In the genomic region with DNA sequence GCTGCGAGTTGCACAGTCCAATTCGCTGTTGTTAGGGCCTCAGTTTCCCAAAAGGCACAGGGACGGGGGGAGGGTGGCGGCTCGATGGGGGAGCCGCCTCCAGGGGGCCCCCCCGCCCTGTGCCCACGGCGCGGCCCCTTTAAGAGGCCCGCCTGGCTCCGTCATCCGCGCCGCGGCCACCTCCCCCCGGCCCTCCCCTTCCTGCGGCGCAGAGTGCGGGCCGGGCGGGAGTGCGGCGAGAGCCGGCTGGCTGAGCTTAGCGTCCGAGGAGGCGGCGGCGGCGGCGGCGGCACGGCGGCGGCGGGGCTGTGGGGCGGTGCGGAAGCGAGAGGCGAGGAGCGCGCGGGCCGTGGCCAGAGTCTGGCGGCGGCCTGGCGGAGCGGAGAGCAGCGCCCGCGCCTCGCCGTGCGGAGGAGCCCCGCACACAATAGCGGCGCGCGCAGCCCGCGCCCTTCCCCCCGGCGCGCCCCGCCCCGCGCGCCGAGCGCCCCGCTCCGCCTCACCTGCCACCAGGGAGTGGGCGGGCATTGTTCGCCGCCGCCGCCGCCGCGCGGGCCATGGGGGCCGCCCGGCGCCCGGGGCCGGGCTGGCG, we compare ENCODE assay signal across 8 cellular contexts. TPM values are rescaled to one million over a fixed set of nuclear protein-coding genes. Genes with fewer than 3 reads are reported as not detected.
DNase-seq lines count a peak whose midpoint lies in the region; ATAC-seq and TF ChIP-seq lines count a peak whose summit lies in the region.

TSS of gene BCR (plus strand) at position 209 of the 592 bp plus-strand sequence. CDS start 452 bp downstream, outside the sequence.

- peak within 1 kb of the TSS; percentile 100 for H3K4me2 ChIP-seq in neural cell (ENCODE audit: low read length)

- H2AFZ ChIP-seq in neural cell (ENCODE audit: low read depth, low read length): peak within 1 kb of the TSS; percentile 60

- WGBS in gastroesophageal sphincter (ENCODE audit: low coverage in 1 of 2), 2 donors: no CpG with 5 or more reads among the region's 88 CpGs

- TF ChIP-seq EP300 in gastroesophageal sphincter (IDR thresholded peaks at IDR 0.05) (no peak), neural cell (conservative IDR thresholded peaks at IDR 0.05; ENCODE audit: poor library complexity, severe bottlenecking) (peak; percentile 62)

- H3K4me3 ChIP-seq in SJSA1: peak within 1 kb of the TSS; percentile 76
- H3K4me3 ChIP-seq in gastroesophageal sphincter: peak within 1 kb of the TSS; percentile 73 to 88
- H3K4me3 ChIP-seq in neural cell (ENCODE audit: low read length): peak within 1 kb of the TSS; percentile 91
- H3K4me3 ChIP-seq in tibial artery: peak within 1 kb of the TSS; percentile 69 to 74

- peak; percentile 44 for ATAC-seq in HG03139 (IDR thresholded peaks at IDR 0.05; ENCODE audit: unreplicated experiment)
- peak; percentile 21 to 67 for ATAC-seq in activated naive CD4-positive, alpha-beta T cell treated with anti-CD3 and anti-CD28 coated beads, Interleukin-2, amount 50 U/mL, for 72 hours
- ATAC-seq in gastroesophageal sphincter: peak; percentile 95

- TF ChIP-seq POLR2A in gastroesophageal sphincter (IDR thresholded peaks at IDR 0.05): peak; percentile 66 to 88

- peak within 1 kb of the TSS; percentile 84 for H3K9ac ChIP-seq in neural cell (ENCODE audit: low read length)

- no peaks in the 10 kb centered on the region for H3K27me3 ChIP-seq in SJSA1 (replicated peaks)
- no peaks in the 10 kb centered on the region for H3K27me3 ChIP-seq in gastroesophageal sphincter
- no peaks in the 10 kb centered on the region for H3K27me3 ChIP-seq in neural cell (ENCODE audit: insufficient read depth, low read depth, low read length)
- H3K27me3 ChIP-seq in tibial artery: no peaks in the 10 kb centered on the region

- H3K9me3 ChIP-seq in SJSA1 (replicated peaks) (peaks cover 15% of the 10 kb centered on the region), gastroesophageal sphincter (peaks cover 0 to 9% (median 0%) of the 10 kb centered on the region in 3 donors), neural cell (ENCODE audit: low read length) (no peaks in the 10 kb centered on the region), tibial artery (no peaks in the 10 kb centered on the region)

- H3K27ac ChIP-seq in SJSA1 (peak within 1 kb of the TSS; percentile 14; the same call in 1 of the 2 replicates), gastroesophageal sphincter (peak within 1 kb of the TSS; percentile 6 to 91 (median 86)), neural cell (ENCODE audit: low read length) (peak within 1 kb of the TSS; percentile 83), tibial artery (peak within 1 kb of the TSS; percentile 94 to 96)

- H3F3A ChIP-seq in neural cell (ENCODE audit: insufficient read depth, low read length, poor library complexity, severe bottlenecking): no peaks in the 10 kb centered on the region

- H4K20me1 ChIP-seq in neural cell (ENCODE audit: insufficient read depth): peaks cover 30% of the 10 kb centered on the region

- no peaks in the 10 kb centered on the region for H3K9me3 Mint-ChIP-seq in activated naive CD4-positive, alpha-beta T cell treated with anti-CD3 and anti-CD28 coated beads, Interleukin-2, amount 50 U/mL, for 72 hours

- intact Hi-C loops in tibial artery (cut with DNase I; ENCODE audit: low total_unique reads): loop anchor here (1.0 kb wide), 1 partner anchor 102 kb away; no protein-coding TSS in a partner anchor

- peak; percentile 35 for DNase-seq in DMS114 treated with DMSO at 0.1 percent for 48 hours (lab: John Stamatoyannopoulos, UW; ENCODE audit: unreplicated experiment)
- peak; percentile 56 to 64 for DNase-seq in SJSA1 (ENCODE audit: low read depth in 1 of 2, low spot score in 2 of 2)
- DNase-seq in activated naive CD4-positive, alpha-beta T cell treated with anti-CD3 and anti-CD28 coated beads, Interleukin-2, amount 50 U/mL, for 72 hours (ENCODE audit: low spot score in 2 of 2): peak; percentile 60 to 61
- DNase-seq in tibial artery: peak; percentile 72 to 89
- no peak for DNase-seq in superior temporal gyrus (ENCODE audit: extremely low spot score)

- no peaks in the 10 kb centered on the region for H3K9me2 ChIP-seq in neural cell (ENCODE audit: insufficient read depth, low read length)

- peak within 1 kb of the TSS; percentile 89 to 91 for H3K27ac Mint-ChIP-seq in activated naive CD4-positive, alpha-beta T cell treated with anti-CD3 and anti-CD28 coated beads, Interleukin-2, amount 50 U/mL, for 72 hours

- H3K36me3 Mint-ChIP-seq in activated naive CD4-positive, alpha-beta T cell treated with anti-CD3 and anti-CD28 coated beads, Interleukin-2, amount 50 U/mL, for 72 hours: peaks cover 26 to 33% of the 10 kb centered on the region in 2 donors

- TF ChIP-seq RAD21 in neural cell (conservative IDR thresholded peaks at IDR 0.05): peak; percentile 29

- H3K36me3 ChIP-seq in SJSA1: peaks cover 31% of the 10 kb centered on the region
- H3K36me3 ChIP-seq in gastroesophageal sphincter: peaks cover 0 to 8% of the 10 kb centered on the region in 2 donors
- no peaks in the 10 kb centered on the region for H3K36me3 ChIP-seq in neural cell (ENCODE audit: insufficient read depth, low read length)
- H3K36me3 ChIP-seq in tibial artery: no peaks in the 10 kb centered on the region

- peaks cover 41% of the 10 kb centered on the region for H3K79me2 ChIP-seq in neural cell (replicated peaks; ENCODE audit: insufficient read depth, low read length)

- H3K4me1 ChIP-seq in SJSA1 (replicated peaks) (peaks cover 50% of the 10 kb centered on the region), gastroesophageal sphincter (peaks cover 0 to 67% (median 50%) of the 10 kb centered on the region in 3 donors), tibial artery (peaks cover 0 to 63% (median 49%) of the 10 kb centered on the region in 4 donors)

- TF ChIP-seq CTCF in gastroesophageal sphincter (IDR thresholded peaks at IDR 0.05) (peak in 2 of 4 experiments; percentile 22 to 26), neural cell (IDR thresholded peaks at IDR 0.05; ENCODE audit: poor library complexity, severe bottlenecking) (peak; percentile 18), tibial artery (IDR thresholded peaks at IDR 0.05) (peak in 1 of 2 experiments; percentile 7)

TF ChIP-seq in neural cell, 6 proteins besides CTCF, POLR2A, EP300 and RAD21:
- TF ChIP-seq EZH2 (IDR thresholded peaks at IDR 0.05; ENCODE audit: borderline replicate concordance, insufficient read depth, low read length, poor library complexity, severe bottlenecking) (no peak), MXI1 (conservative IDR thresholded peaks at IDR 0.05; ENCODE audit: poor library complexity, severe bottlenecking) (peak; percentile 27), POLR2AphosphoS5 (IDR thresholded peaks at IDR 0.05) (no peak)

RNA-seq across cellular contexts. Expression of gene BCR, which starts in this region (rescaled TPM):
- 27.0 and 28.6 TPM in 2 replicates for total RNA-seq in SJSA1 (2014; rRNA removed; shearing (Covaris generic))
- 10 to 100 TPM; 44.9 to 63.7 TPM for total RNA-seq in activated naive CD4-positive, alpha-beta T cell treated with anti-CD3 and anti-CD28 coated beads, Interleukin-2, amount 50 U/mL, for 72 hours
- total RNA-seq in gastroesophageal sphincter: 10 to 100 TPM; 39.2 to 81.1 (median 46.2) TPM
- 53.6 and 57.5 TPM in 2 replicates for polyA plus RNA-seq in neural cell
- polyA minus RNA-seq in neural cell: 103 and 118 TPM in 2 replicates

Comparison
In these comparisons a context has a peak if more than half of its experiments do, and no peak if none do; other contexts are left out.
1. ATAC-seq: peak in every context shown above with its lines; median percentile 95 in gastroesophageal sphincter; 44 in HG03139; 44 in activated naive CD4-positive, alpha-beta T cell treated with anti-CD3 and anti-CD28 coated beads, Interleukin-2, amount 50 U/mL, for 72 hours.
2. H3K27ac ChIP-seq: peak in every context shown above with its lines; median percentile 95 in tibial artery; 86 in gastroesophageal sphincter; 83 in neural cell; 14 in SJSA1.